ENCODE assay signal across 8 cellular contexts in genomic region chr17:66302761-66303626, GRCh38. TPM values are rescaled to one million over a fixed set of nuclear protein-coding genes. Genes with fewer than 3 reads are reported as not detected.
DNase-seq lines count a peak whose midpoint lies in the region; ATAC-seq and TF ChIP-seq lines count a peak whose summit lies in the region.

No MANE protein-coding gene starts in this region.

- H3K27ac ChIP-seq in neuronal stem cell (replicated peaks; ENCODE audit: low read length) (no peak overlapping the region), thyroid gland (peak overlapping the region; percentile 17 to 83 (median 68))

- no peak overlapping the region for H4K8ac ChIP-seq in neuronal stem cell (ENCODE audit: low read depth, low read length)

- H3K36me3 ChIP-seq in neuronal stem cell (replicated peaks in 1 of 2; ENCODE audit: control insufficient read depth in 2 of 2, insufficient read depth in 2 of 2, low read length in 2 of 2) (no peaks in the 10 kb centered on the region), thyroid gland (no peaks in the 10 kb centered on the region)

- H4K91ac ChIP-seq in neuronal stem cell (ENCODE audit: low read depth, low read length, poor library complexity) = no peak overlapping the region

- H3K4ac ChIP-seq in neuronal stem cell (ENCODE audit: low read length) = no peak overlapping the region

- peak overlapping the region; percentile 45 for H2BK15ac ChIP-seq in neuronal stem cell (ENCODE audit: low read length)

- peak; percentile 35 for ATAC-seq in HG03135 (IDR thresholded peaks at IDR 0.05; ENCODE audit: unreplicated experiment)

- H3K9me3 ChIP-seq in neuronal stem cell (replicated peaks in 1 of 2; ENCODE audit: control insufficient read depth in 2 of 2, insufficient read depth in 1 of 2, low read depth in 1 of 2, low read length in 2 of 2) (no peaks in the 10 kb centered on the region), thyroid gland (no peaks in the 10 kb centered on the region)

- H3K79me1 ChIP-seq in neuronal stem cell (ENCODE audit: low read depth, low read length) = no peaks in the 10 kb centered on the region

- peak overlapping the region; percentile 91 for H3K27ac Mint-ChIP-seq in activated naive CD4-positive, alpha-beta T cell treated with anti-CD3 and anti-CD28 coated beads, Interleukin-2, amount 10 ng/mL, durations not matched to agents 7 days and 5 days

- no peak overlapping the region for H3K23ac ChIP-seq in neuronal stem cell (ENCODE audit: low read depth, low read length, poor library complexity)

- H3K4me1 ChIP-seq in neuronal stem cell (ENCODE audit: control insufficient read depth in 2 of 2, insufficient read depth in 1 of 2, low read depth in 1 of 2, low read length in 2 of 2) = peaks cover 12 to 18% of the 10 kb centered on the region in 2 donors
- H3K4me1 ChIP-seq in thyroid gland = peaks cover 18 to 20% of the 10 kb centered on the region in 2 donors

- H3K9me3 Mint-ChIP-seq in activated naive CD4-positive, alpha-beta T cell treated with anti-CD3 and anti-CD28 coated beads, Interleukin-2, amount 10 ng/mL, durations not matched to agents 7 days and 5 days = no peaks in the 10 kb centered on the region

- CTCF ChIA-PET in activated naive CD4-positive, alpha-beta T cell treated with anti-CD3 and anti-CD28 coated beads, Interleukin-2, amount 10 ng/mL, durations not matched to agents 7 days and 5 days (lab: Charles Lee) = interaction anchor here (0.7 to 1.6 kb wide), 3 partner anchors 39 to 130 kb away, joined by 3 to 4 read pairs (median 3); no protein-coding TSS in a partner anchor

- no peak overlapping the region for H2BK5ac ChIP-seq in neuronal stem cell (ENCODE audit: low read length)

- peak overlapping the region; percentile 92 for H2AFZ ChIP-seq in neuronal stem cell (ENCODE audit: low read length)

- H2BK12ac ChIP-seq in neuronal stem cell (ENCODE audit: low read length) = no peak overlapping the region

- peaks cover 57% of the 10 kb centered on the region for H3K4me1 Mint-ChIP-seq in activated naive CD4-positive, alpha-beta T cell treated with anti-CD3 and anti-CD28 coated beads, Interleukin-2, amount 10 ng/mL, durations not matched to agents 7 days and 5 days

- H3K4me3 ChIP-seq in neuronal stem cell (ENCODE audit: low read length in 2 of 2) (peak overlapping the region; percentile 69 to 75), thyroid gland (replicated peaks in 1 of 3) (peak overlapping the region; percentile 63 to 81 (median 71))

- intact Hi-C loops in thyroid gland (cut with DNase I) = no loop called here

- H3K14ac ChIP-seq in neuronal stem cell (ENCODE audit: low read length) = no peak overlapping the region

- H3K27me3 Mint-ChIP-seq in activated naive CD4-positive, alpha-beta T cell treated with anti-CD3 and anti-CD28 coated beads, Interleukin-2, amount 10 ng/mL, durations not matched to agents 7 days and 5 days = peaks cover 13% of the 10 kb centered on the region

- H3K4me2 ChIP-seq in neuronal stem cell (ENCODE audit: insufficient read depth, low read length, poor library complexity, severe bottlenecking) = peak overlapping the region; percentile 98

- H3K4me3 Mint-ChIP-seq in activated naive CD4-positive, alpha-beta T cell treated with anti-CD3 and anti-CD28 coated beads, Interleukin-2, amount 10 ng/mL, durations not matched to agents 7 days and 5 days = peak overlapping the region; percentile 100

- peak in 1 of 2 donors; percentile 46 for TF ChIP-seq POLR2A in thyroid gland (IDR thresholded peaks at IDR 0.05)

- DNase-seq in NCI-H345 (lab: John Stamatoyannopoulos, UW) (peak; percentile 36), NCI-H345 treated with DMSO at 0.1 percent for 48 hours (lab: John Stamatoyannopoulos, UW; ENCODE audit: unreplicated experiment) (no peak), RPMI7951 (ENCODE audit: low read depth) (peak; percentile 70), glomerular visceral epithelial cell (ENCODE audit: extremely low spot score) (peak; percentile 64), neuronal stem cell (ENCODE audit: low spot score) (peak; percentile 43), thyroid gland (peak; percentile 76 to 80)
- peak; percentile 64 for DNase-seq in activated naive CD4-positive, alpha-beta T cell treated with anti-CD3 and anti-CD28 coated beads, Interleukin-2, amount 10 ng/mL, durations not matched to agents 7 days and 5 days

- WGBS in neuronal stem cell (ENCODE audit: extremely low coverage in 2 of 2, insufficient read length in 2 of 2, insufficient replicate concordance in 1 of 2), 2 donors = no CpG with 5 or more reads among the region's 91 CpGs
- WGBS in thyroid gland, 2 donors = 2 to 6% methylated on average over 3 to 18 of the region's 91 CpGs

- peaks cover 42% of the 10 kb centered on the region for H3K36me3 Mint-ChIP-seq in activated naive CD4-positive, alpha-beta T cell treated with anti-CD3 and anti-CD28 coated beads, Interleukin-2, amount 10 ng/mL, durations not matched to agents 7 days and 5 days

- H3K27me3 ChIP-seq in neuronal stem cell (ENCODE audit: control insufficient read depth in 3 of 3, insufficient read depth in 3 of 3, low read depth in 1 of 3, low read length in 3 of 3) = peaks cover 7 to 28% (median 8%) of the 10 kb centered on the region in 3 experiments
- H3K27me3 ChIP-seq in thyroid gland = no peaks in the 10 kb centered on the region

- peak overlapping the region; percentile 87 for H3K9ac ChIP-seq in neuronal stem cell (ENCODE audit: low read depth, low read length, poor library complexity)

- H2BK120ac ChIP-seq in neuronal stem cell (ENCODE audit: low read depth, low read length) = no peak overlapping the region

- peak overlapping the region; percentile 90 for H3K18ac ChIP-seq in neuronal stem cell (ENCODE audit: low read length)

- H2AK5ac ChIP-seq in neuronal stem cell (ENCODE audit: low read depth, low read length) = no peak overlapping the region

- no peak for TF ChIP-seq CTCF in thyroid gland (IDR thresholded peaks at IDR 0.05)

RNA-seq across cellular contexts. Expression of gene PRKCA, which starts 0.6 kb away (rescaled TPM):
- 11.9 and 12.3 TPM in 2 replicates for total RNA-seq in RPMI7951 (2014; rRNA removed; shearing (Covaris generic))
- polyA plus RNA-seq in neuronal stem cell (2013, experiment 1 of 2) = 1.5 TPM
- polyA plus RNA-seq in neuronal stem cell (2013, experiment 2 of 2) = 1.5 TPM
- 10 to 100 TPM in 3 of 4 donors, 1 to 10 TPM in 1; 6.7 to 24.2 (median 15.3) TPM for total RNA-seq in thyroid gland
